ENCODE assay signal across 7 cellular contexts in genomic region chr6:31971993-31972708, GRCh38. TPM values are rescaled to one million over a fixed set of nuclear protein-coding genes. Genes with fewer than 3 reads are reported as not detected.
DNase-seq lines count a peak whose midpoint lies in the region; ATAC-seq and TF ChIP-seq lines count a peak whose summit lies in the region.

TSS of gene DXO (minus strand) at chr6:31972138. CDS start at chr6:31971675, 463 bp downstream.

- DNase-seq in NCI-H2029 (lab: John Stamatoyannopoulos, UW): peak; percentile 98
- DNase-seq in T-helper 22 cell (ENCODE audit: low read depth): peak; percentile 98
- DNase-seq in astrocyte of the cerebellum (ENCODE audit: low read depth): peak; percentile 96
- peak; percentile 100 for DNase-seq in hepatic stellate cell (ENCODE audit: low spot score)
- peak; percentile 95 for DNase-seq in renal cortical epithelial cell (ENCODE audit: low read depth)

- no peak for TF ChIP-seq CTCF in astrocyte of the cerebellum (IDR thresholded peaks at IDR 0.05; ENCODE audit: low read depth, low read length, missing control alignments)

- H3K4me3 ChIP-seq in astrocyte of the cerebellum (ENCODE audit: low read depth, low read length): peak within 1 kb of the TSS; percentile 72

- in situ Hi-C loops in astrocyte of the cerebellum (cut with HindIII; ENCODE audit: low sequenced_read_pairs): no loop called here

- ATAC-seq in GM18505 (IDR thresholded peaks at IDR 0.05; ENCODE audit: unreplicated experiment) (peak; percentile 84), HG02973 (IDR thresholded peaks at IDR 0.05; ENCODE audit: unreplicated experiment) (peak; percentile 71)

- TF ChIP-seq POLR2A in GM18505 (IDR thresholded peaks at IDR 0.05; ENCODE audit: borderline replicate concordance, extremely low read depth, insufficient read depth, insufficient read length): peak; percentile 43

RNA-seq across cellular contexts. Expression of gene DXO, which starts in this region (rescaled TPM):
- 10.6 and 16.9 TPM in 2 replicates for total RNA-seq in renal cortical epithelial cell

Comparison
In these comparisons a context has a peak if more than half of its experiments do, and no peak if none do; other contexts are left out.
1. Peak in every context shown above with its lines: DNase-seq, ATAC-seq and H3K4me3 ChIP-seq.